1 cellular context compared by ENCODE assay signal in genomic region chr7:150970424-150970823, GRCh38.
TF ChIP-seq lines count a peak whose summit lies in the region.

No MANE protein-coding gene starts in this region.

TF ChIP-seq in H1, 55 proteins besides CTCF, POLR2A, EP300 and RAD21:
- TF ChIP-seq GTF2F1 (IDR thresholded peaks at IDR 0.05; ENCODE audit: borderline replicate concordance, low read depth, low read length) (no peak), CEBPB (IDR thresholded peaks at IDR 0.05; ENCODE audit: low read depth, low read length) (0 out of 2 replicates have a peak, but pooled peaks have one; percentile 7), TBP (IDR thresholded peaks at IDR 0.05; ENCODE audit: low read depth, low read length) (no peak)
